ENCODE assay signal across 8 cellular contexts in genomic region chr12:70366581-70367267, GRCh38. TPM values are rescaled to one million over a fixed set of nuclear protein-coding genes. Genes with fewer than 3 reads are reported as not detected.
DNase-seq lines count a peak whose midpoint lies in the region; ATAC-seq and TF ChIP-seq lines count a peak whose summit lies in the region.

No MANE protein-coding gene starts in this region.

- H3K36me3 Mint-ChIP-seq in activated naive CD4-positive, alpha-beta T cell treated with anti-CD3 and anti-CD28 coated beads, Interleukin-2, amount 50 U/mL, for 24 hours, result no peaks in the 10 kb centered on the region
- no peaks in the 10 kb centered on the region for H3K36me3 Mint-ChIP-seq in progenitor cell of endocrine pancreas (ENCODE audit: insufficient read depth)

- H3K4me1 Mint-ChIP-seq in activated naive CD4-positive, alpha-beta T cell treated with anti-CD3 and anti-CD28 coated beads, Interleukin-2, amount 50 U/mL, for 24 hours, result peaks cover 30% of the 10 kb centered on the region
- peaks cover 10% of the 10 kb centered on the region for H3K4me1 Mint-ChIP-seq in progenitor cell of endocrine pancreas (ENCODE audit: low read depth)

- H3K36me3 ChIP-seq in HUES6 (ENCODE audit: control insufficient read depth, insufficient read depth, low read length), result peaks cover 5% of the 10 kb centered on the region; the same call in 1 of the 2 replicates
- no peaks in the 10 kb centered on the region for H3K36me3 ChIP-seq in heart left ventricle

- peak overlapping the region; percentile 89 for H3K9ac ChIP-seq in HUES6 (ENCODE audit: low read length)

- peaks cover 2% of the 10 kb centered on the region for H3K27me3 Mint-ChIP-seq in activated naive CD4-positive, alpha-beta T cell treated with anti-CD3 and anti-CD28 coated beads, Interleukin-2, amount 50 U/mL, for 24 hours
- peaks cover 23% of the 10 kb centered on the region for H3K27me3 Mint-ChIP-seq in progenitor cell of endocrine pancreas

- H3K4me1 ChIP-seq in HUES6 (ENCODE audit: control insufficient read depth, insufficient read depth, low read length) (no peaks in the 10 kb centered on the region; the same call in none of the 2 replicates), heart left ventricle (peaks cover 0 to 30% (median 10%) of the 10 kb centered on the region in 12 donors)

- peak overlapping the region; percentile 48; the same call in 1 of the 2 replicates for H3K27ac ChIP-seq in HUES6 (ENCODE audit: low read depth, low read length)
- H3K27ac ChIP-seq in heart left ventricle, result peak overlapping the region in 9 of 12 donors; percentile 8 to 58 (median 48)

- TF ChIP-seq POLR2A in heart left ventricle (IDR thresholded peaks at IDR 0.05), result no peak

- intact Hi-C loops in heart left ventricle (cut with DNase I), result loop anchor here in 8 of 10 donors (2.0 to 10.0 kb wide), 8 partner anchors 122 to 472 kb away; partner anchors contain the start of gene CNOT2 (in 6 of the 8)

- peak overlapping the region; percentile 92 for H3K4me3 Mint-ChIP-seq in activated naive CD4-positive, alpha-beta T cell treated with anti-CD3 and anti-CD28 coated beads, Interleukin-2, amount 50 U/mL, for 24 hours
- H3K4me3 Mint-ChIP-seq in progenitor cell of endocrine pancreas (ENCODE audit: low read depth), result peak overlapping the region; percentile 94

- H3K27me3 ChIP-seq in HUES6 (ENCODE audit: control insufficient read depth, insufficient read depth, low read length) (peaks cover 14% of the 10 kb centered on the region), heart left ventricle (peaks cover 0 to 21% (median 0%) of the 10 kb centered on the region in 9 donors)

- no peak for TF ChIP-seq CTCF in heart left ventricle (IDR thresholded peaks at IDR 0.05)
- peak; percentile 8 for TF ChIP-seq CTCF in progenitor cell of endocrine pancreas (IDR thresholded peaks at IDR 0.05; ENCODE audit: unreplicated experiment)

- no peaks in the 10 kb centered on the region for H3K9me3 ChIP-seq in HUES6 (ENCODE audit: control insufficient read depth, insufficient read depth, low read depth, low read length)
- H3K9me3 ChIP-seq in heart left ventricle, result no peaks in the 10 kb centered on the region

- peak overlapping the region; percentile 46 for H3K27ac Mint-ChIP-seq in activated naive CD4-positive, alpha-beta T cell treated with anti-CD3 and anti-CD28 coated beads, Interleukin-2, amount 50 U/mL, for 24 hours
- peak overlapping the region; percentile 96 for H3K27ac Mint-ChIP-seq in progenitor cell of endocrine pancreas

- H3K9me3 Mint-ChIP-seq in activated naive CD4-positive, alpha-beta T cell treated with anti-CD3 and anti-CD28 coated beads, Interleukin-2, amount 50 U/mL, for 24 hours, result no peaks in the 10 kb centered on the region
- no peaks in the 10 kb centered on the region for H3K9me3 Mint-ChIP-seq in progenitor cell of endocrine pancreas (ENCODE audit: low read depth)

- peak; percentile 38 for ATAC-seq in GM21423 (IDR thresholded peaks at IDR 0.05; ENCODE audit: unreplicated experiment)
- ATAC-seq in SK-N-SH treated with all-trans-retinoic acid at 6 μM for 48 hours, result peak; percentile 44
- peak; percentile 32 to 64 (median 36) for ATAC-seq in heart left ventricle

- H3K4me3 ChIP-seq in HUES6 (ENCODE audit: low read depth, low read length), result peak overlapping the region; percentile 95
- H3K4me3 ChIP-seq in heart left ventricle, result peak overlapping the region; percentile 39 to 87 (median 74)

- 0 to 2% (median 1%) methylated on average over 26 to 71 of the region's 71 CpGs for WGBS in heart left ventricle, 4 donors

- DNase-seq in DMS153 (lab: John Stamatoyannopoulos, UW) (peak; percentile 44), heart left ventricle (peak in 4 of 5 donors; percentile 13 to 65 (median 36)), progenitor cell of endocrine pancreas (ENCODE audit: low spot score, unreplicated experiment) (peak; percentile 34), GF-D8 (lab: John Stamatoyannopoulos, UW) (no peak)

TF ChIP-seq in SK-N-SH treated with all-trans-retinoic acid at 6 μM for 48 hours, 23 proteins besides CTCF, POLR2A, EP300 and RAD21:
- TF ChIP-seq ZFP30 (CRISPR knock-in tag; IDR thresholded peaks at IDR 0.05), result no peak
- peak; percentile 88 for TF ChIP-seq ZFP3 (CRISPR knock-in tag; IDR thresholded peaks at IDR 0.05)

RNA-seq across cellular contexts. Expression of gene KCNMB4, which starts 0.6 kb away (rescaled TPM):
- 1 to 10 TPM in 8 of 9 donors, under 1 TPM in 1; 0.96 to 3.6 (median 2.1) TPM for total RNA-seq in heart left ventricle
- 1 to 10 TPM; 1.8 to 2.0 TPM for polyA plus RNA-seq in heart left ventricle
- 8.2 and 9.6 TPM in 2 replicates for total RNA-seq in progenitor cell of endocrine pancreas
